In the genomic region with DNA sequence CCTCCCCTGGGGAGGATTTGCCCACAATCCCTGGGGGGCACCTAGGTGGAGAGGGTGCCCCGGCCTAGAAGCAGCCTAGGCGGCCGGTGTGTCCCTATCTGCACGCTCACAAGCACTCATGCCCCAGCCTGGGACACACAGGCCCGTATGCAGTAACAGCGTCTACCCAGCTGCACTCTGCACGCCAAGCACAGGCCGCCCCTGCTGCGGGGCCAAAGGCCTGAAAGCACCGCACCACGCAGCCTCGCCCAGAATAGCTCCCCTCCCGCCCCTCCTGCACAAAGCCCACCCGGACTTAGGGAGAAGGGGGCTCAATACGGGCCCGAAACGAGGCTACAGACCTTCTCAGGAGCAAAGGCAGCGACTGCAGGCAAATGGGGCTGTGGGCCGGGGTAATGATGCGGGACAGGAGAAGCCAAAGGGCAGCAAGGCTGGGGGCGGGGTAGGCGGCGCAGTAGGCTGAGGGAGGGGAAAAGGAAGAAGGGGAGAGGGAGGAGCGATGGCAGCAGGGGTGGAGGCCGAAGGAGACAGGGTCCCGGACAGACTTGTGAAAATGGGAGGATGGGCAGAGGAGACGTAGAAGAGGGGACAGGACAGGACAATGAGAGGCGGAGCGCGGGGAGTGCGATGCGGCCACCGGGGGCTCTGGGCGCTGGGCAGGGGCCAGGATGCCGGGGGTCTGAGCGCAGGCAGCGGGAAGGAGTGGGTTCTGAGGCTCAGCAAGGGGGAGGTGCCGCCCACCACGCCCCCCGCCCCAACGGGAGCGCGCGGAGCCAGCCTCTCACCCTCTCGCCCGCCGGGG, we compare ENCODE assay signal across 1 cellular context.
A peak's percentile ranks its signal among the peaks of the same experiment; 100 is the strongest.
TF ChIP-seq lines count a peak whose summit lies in the region.

No MANE protein-coding gene starts in this region.

TF ChIP-seq in WTC11, 78 proteins besides CTCF, POLR2A, EP300 and RAD21 (continued from another document and continues in another):
- TF ChIP-seq, protein P1, sequence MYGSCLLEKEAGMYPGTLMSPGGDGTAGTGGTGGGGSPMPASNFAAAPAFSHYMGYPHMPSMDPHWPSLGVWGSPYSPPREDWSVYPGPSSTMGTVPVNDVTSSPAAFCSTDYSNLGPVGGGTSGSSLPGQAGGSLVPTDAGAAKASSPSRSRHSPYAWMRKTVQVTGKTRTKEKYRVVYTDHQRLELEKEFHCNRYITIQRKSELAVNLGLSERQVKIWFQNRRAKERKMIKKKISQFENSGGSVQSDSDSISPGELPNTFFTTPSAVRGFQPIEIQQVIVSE (CRISPR knock-in tag; IDR thresholded peaks at IDR 0.05; ENCODE audit: borderline replicate concordance) = no peak
- TF ChIP-seq NFATC4 (CRISPR knock-in tag; IDR thresholded peaks at IDR 0.05) = no peak
- TF ChIP-seq ZNF121 (CRISPR knock-in tag; IDR thresholded peaks at IDR 0.05) = no peak
- TF ChIP-seq OVOL2 (CRISPR knock-in tag; IDR thresholded peaks at IDR 0.05; ENCODE audit: borderline replicate concordance) = no peak
- TF ChIP-seq NFYB (CRISPR knock-in tag; conservative IDR thresholded peaks at IDR 0.05; ENCODE audit: low read depth) = no peak
- peak; percentile 81 for TF ChIP-seq ZBTB21 (CRISPR knock-in tag; IDR thresholded peaks at IDR 0.05; ENCODE audit: borderline replicate concordance)
- TF ChIP-seq SMAD4 (CRISPR knock-in tag; IDR thresholded peaks at IDR 0.05) = peak; percentile 72; the same call in 1 of the 2 replicates
- TF ChIP-seq, protein P2, sequence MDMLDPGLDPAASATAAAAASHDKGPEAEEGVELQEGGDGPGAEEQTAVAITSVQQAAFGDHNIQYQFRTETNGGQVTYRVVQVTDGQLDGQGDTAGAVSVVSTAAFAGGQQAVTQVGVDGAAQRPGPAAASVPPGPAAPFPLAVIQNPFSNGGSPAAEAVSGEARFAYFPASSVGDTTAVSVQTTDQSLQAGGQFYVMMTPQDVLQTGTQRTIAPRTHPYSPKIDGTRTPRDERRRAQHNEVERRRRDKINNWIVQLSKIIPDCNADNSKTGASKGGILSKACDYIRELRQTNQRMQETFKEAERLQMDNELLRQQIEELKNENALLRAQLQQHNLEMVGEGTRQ (CRISPR knock-in tag; IDR thresholded peaks at IDR 0.05) = peak; percentile 37; the same call in 1 of the 2 replicates
- TF ChIP-seq TEAD4 (CRISPR knock-in tag; IDR thresholded peaks at IDR 0.05) = no peak; the same call in 1 of the 2 replicates
- TF ChIP-seq ZNF671 (CRISPR knock-in tag; IDR thresholded peaks at IDR 0.05) = no peak
- no peak for TF ChIP-seq CREM (CRISPR knock-in tag; IDR thresholded peaks at IDR 0.05)
- no peak for TF ChIP-seq NR1H2 (CRISPR knock-in tag; IDR thresholded peaks at IDR 0.05)
- TF ChIP-seq, protein P3, sequence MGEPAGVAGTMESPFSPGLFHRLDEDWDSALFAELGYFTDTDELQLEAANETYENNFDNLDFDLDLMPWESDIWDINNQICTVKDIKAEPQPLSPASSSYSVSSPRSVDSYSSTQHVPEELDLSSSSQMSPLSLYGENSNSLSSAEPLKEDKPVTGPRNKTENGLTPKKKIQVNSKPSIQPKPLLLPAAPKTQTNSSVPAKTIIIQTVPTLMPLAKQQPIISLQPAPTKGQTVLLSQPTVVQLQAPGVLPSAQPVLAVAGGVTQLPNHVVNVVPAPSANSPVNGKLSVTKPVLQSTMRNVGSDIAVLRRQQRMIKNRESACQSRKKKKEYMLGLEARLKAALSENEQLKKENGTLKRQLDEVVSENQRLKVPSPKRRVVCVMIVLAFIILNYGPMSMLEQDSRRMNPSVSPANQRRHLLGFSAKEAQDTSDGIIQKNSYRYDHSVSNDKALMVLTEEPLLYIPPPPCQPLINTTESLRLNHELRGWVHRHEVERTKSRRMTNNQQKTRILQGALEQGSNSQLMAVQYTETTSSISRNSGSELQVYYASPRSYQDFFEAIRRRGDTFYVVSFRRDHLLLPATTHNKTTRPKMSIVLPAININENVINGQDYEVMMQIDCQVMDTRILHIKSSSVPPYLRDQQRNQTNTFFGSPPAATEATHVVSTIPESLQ (CRISPR knock-in tag; IDR thresholded peaks at IDR 0.05) = no peak
- no peak for TF ChIP-seq ELF4 (CRISPR knock-in tag; IDR thresholded peaks at IDR 0.05; ENCODE audit: low read depth)
- no peak for TF ChIP-seq FOXP1 (CRISPR knock-in tag; IDR thresholded peaks at IDR 0.05; ENCODE audit: borderline replicate concordance)
- TF ChIP-seq RORB (CRISPR knock-in tag; IDR thresholded peaks at IDR 0.05) = no peak
- TF ChIP-seq, protein P4, sequence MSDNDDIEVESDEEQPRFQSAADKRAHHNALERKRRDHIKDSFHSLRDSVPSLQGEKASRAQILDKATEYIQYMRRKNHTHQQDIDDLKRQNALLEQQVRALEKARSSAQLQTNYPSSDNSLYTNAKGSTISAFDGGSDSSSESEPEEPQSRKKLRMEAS (CRISPR knock-in tag; IDR thresholded peaks at IDR 0.05) = peak; percentile 63
- TF ChIP-seq, protein P5, sequence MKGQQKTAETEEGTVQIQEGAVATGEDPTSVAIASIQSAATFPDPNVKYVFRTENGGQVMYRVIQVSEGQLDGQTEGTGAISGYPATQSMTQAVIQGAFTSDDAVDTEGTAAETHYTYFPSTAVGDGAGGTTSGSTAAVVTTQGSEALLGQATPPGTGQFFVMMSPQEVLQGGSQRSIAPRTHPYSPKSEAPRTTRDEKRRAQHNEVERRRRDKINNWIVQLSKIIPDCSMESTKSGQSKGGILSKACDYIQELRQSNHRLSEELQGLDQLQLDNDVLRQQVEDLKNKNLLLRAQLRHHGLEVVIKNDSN (CRISPR knock-in tag; IDR thresholded peaks at IDR 0.05) = peak; percentile 58
- TF ChIP-seq CBFB (CRISPR knock-in tag; IDR thresholded peaks at IDR 0.05; ENCODE audit: low read depth) = 0 out of 2 replicates have a peak, but pooled peaks have one; percentile 25
- TF ChIP-seq GRHL2 (CRISPR knock-in tag; IDR thresholded peaks at IDR 0.05; ENCODE audit: insufficient replicate concordance, severe bottlenecking) = no peak
- TF ChIP-seq ZNF263 (CRISPR knock-in tag; IDR thresholded peaks at IDR 0.05; ENCODE audit: low read depth) = 0 out of 2 replicates have a peak, but pooled peaks have one; percentile 49
- no peak for TF ChIP-seq EMX1 (CRISPR knock-in tag; IDR thresholded peaks at IDR 0.05)
- TF ChIP-seq, protein P6, sequence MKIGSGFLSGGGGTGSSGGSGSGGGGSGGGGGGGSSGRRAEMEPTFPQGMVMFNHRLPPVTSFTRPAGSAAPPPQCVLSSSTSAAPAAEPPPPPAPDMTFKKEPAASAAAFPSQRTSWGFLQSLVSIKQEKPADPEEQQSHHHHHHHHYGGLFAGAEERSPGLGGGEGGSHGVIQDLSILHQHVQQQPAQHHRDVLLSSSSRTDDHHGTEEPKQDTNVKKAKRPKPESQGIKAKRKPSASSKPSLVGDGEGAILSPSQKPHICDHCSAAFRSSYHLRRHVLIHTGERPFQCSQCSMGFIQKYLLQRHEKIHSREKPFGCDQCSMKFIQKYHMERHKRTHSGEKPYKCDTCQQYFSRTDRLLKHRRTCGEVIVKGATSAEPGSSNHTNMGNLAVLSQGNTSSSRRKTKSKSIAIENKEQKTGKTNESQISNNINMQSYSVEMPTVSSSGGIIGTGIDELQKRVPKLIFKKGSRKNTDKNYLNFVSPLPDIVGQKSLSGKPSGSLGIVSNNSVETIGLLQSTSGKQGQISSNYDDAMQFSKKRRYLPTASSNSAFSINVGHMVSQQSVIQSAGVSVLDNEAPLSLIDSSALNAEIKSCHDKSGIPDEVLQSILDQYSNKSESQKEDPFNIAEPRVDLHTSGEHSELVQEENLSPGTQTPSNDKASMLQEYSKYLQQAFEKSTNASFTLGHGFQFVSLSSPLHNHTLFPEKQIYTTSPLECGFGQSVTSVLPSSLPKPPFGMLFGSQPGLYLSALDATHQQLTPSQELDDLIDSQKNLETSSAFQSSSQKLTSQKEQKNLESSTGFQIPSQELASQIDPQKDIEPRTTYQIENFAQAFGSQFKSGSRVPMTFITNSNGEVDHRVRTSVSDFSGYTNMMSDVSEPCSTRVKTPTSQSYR (CRISPR knock-in tag; IDR thresholded peaks at IDR 0.05) = no peak; the same call in 1 of the 2 replicates
- TF ChIP-seq, protein P7, sequence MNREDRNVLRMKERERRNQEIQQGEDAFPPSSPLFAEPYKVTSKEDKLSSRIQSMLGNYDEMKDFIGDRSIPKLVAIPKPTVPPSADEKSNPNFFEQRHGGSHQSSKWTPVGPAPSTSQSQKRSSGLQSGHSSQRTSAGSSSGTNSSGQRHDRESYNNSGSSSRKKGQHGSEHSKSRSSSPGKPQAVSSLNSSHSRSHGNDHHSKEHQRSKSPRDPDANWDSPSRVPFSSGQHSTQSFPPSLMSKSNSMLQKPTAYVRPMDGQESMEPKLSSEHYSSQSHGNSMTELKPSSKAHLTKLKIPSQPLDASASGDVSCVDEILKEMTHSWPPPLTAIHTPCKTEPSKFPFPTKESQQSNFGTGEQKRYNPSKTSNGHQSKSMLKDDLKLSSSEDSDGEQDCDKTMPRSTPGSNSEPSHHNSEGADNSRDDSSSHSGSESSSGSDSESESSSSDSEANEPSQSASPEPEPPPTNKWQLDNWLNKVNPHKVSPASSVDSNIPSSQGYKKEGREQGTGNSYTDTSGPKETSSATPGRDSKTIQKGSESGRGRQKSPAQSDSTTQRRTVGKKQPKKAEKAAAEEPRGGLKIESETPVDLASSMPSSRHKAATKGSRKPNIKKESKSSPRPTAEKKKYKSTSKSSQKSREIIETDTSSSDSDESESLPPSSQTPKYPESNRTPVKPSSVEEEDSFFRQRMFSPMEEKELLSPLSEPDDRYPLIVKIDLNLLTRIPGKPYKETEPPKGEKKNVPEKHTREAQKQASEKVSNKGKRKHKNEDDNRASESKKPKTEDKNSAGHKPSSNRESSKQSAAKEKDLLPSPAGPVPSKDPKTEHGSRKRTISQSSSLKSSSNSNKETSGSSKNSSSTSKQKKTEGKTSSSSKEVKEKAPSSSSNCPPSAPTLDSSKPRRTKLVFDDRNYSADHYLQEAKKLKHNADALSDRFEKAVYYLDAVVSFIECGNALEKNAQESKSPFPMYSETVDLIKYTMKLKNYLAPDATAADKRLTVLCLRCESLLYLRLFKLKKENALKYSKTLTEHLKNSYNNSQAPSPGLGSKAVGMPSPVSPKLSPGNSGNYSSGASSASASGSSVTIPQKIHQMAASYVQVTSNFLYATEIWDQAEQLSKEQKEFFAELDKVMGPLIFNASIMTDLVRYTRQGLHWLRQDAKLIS (CRISPR knock-in tag; IDR thresholded peaks at IDR 0.05; ENCODE audit: borderline replicate concordance) = no peak
- TF ChIP-seq IRF2 (CRISPR knock-in tag; IDR thresholded peaks at IDR 0.05; ENCODE audit: borderline replicate concordance, low read depth) = no peak
- 0 out of 2 replicates have a peak, but pooled peaks have one; percentile 60 for TF ChIP-seq ETV6 (CRISPR knock-in tag; IDR thresholded peaks at IDR 0.05)
- peak; percentile 14; the same call in 1 of the 2 replicates for TF ChIP-seq SP1 (CRISPR knock-in tag; conservative IDR thresholded peaks at IDR 0.05)
- TF ChIP-seq, protein P8, sequence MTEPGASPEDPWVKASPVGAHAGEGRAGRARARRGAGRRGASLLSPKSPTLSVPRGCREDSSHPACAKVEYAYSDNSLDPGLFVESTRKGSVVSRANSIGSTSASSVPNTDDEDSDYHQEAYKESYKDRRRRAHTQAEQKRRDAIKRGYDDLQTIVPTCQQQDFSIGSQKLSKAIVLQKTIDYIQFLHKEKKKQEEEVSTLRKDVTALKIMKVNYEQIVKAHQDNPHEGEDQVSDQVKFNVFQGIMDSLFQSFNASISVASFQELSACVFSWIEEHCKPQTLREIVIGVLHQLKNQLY (CRISPR knock-in tag; IDR thresholded peaks at IDR 0.05) = no peak
- TF ChIP-seq, protein P9, sequence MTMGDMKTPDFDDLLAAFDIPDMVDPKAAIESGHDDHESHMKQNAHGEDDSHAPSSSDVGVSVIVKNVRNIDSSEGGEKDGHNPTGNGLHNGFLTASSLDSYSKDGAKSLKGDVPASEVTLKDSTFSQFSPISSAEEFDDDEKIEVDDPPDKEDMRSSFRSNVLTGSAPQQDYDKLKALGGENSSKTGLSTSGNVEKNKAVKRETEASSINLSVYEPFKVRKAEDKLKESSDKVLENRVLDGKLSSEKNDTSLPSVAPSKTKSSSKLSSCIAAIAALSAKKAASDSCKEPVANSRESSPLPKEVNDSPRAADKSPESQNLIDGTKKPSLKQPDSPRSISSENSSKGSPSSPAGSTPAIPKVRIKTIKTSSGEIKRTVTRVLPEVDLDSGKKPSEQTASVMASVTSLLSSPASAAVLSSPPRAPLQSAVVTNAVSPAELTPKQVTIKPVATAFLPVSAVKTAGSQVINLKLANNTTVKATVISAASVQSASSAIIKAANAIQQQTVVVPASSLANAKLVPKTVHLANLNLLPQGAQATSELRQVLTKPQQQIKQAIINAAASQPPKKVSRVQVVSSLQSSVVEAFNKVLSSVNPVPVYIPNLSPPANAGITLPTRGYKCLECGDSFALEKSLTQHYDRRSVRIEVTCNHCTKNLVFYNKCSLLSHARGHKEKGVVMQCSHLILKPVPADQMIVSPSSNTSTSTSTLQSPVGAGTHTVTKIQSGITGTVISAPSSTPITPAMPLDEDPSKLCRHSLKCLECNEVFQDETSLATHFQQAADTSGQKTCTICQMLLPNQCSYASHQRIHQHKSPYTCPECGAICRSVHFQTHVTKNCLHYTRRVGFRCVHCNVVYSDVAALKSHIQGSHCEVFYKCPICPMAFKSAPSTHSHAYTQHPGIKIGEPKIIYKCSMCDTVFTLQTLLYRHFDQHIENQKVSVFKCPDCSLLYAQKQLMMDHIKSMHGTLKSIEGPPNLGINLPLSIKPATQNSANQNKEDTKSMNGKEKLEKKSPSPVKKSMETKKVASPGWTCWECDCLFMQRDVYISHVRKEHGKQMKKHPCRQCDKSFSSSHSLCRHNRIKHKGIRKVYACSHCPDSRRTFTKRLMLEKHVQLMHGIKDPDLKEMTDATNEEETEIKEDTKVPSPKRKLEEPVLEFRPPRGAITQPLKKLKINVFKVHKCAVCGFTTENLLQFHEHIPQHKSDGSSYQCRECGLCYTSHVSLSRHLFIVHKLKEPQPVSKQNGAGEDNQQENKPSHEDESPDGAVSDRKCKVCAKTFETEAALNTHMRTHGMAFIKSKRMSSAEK (CRISPR knock-in tag; IDR thresholded peaks at IDR 0.05; ENCODE audit: borderline replicate concordance) = peak; percentile 37; the same call in 1 of the 2 replicates
- TF ChIP-seq JAZF1 (CRISPR knock-in tag; IDR thresholded peaks at IDR 0.05) = no peak
- peak; percentile 76 for TF ChIP-seq TP53 (CRISPR knock-in tag; IDR thresholded peaks at IDR 0.05)
- TF ChIP-seq, protein P10, sequence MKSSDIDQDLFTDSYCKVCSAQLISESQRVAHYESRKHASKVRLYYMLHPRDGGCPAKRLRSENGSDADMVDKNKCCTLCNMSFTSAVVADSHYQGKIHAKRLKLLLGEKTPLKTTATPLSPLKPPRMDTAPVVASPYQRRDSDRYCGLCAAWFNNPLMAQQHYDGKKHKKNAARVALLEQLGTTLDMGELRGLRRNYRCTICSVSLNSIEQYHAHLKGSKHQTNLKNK (CRISPR knock-in tag; IDR thresholded peaks at IDR 0.05) = no peak
- TF ChIP-seq, protein P11, sequence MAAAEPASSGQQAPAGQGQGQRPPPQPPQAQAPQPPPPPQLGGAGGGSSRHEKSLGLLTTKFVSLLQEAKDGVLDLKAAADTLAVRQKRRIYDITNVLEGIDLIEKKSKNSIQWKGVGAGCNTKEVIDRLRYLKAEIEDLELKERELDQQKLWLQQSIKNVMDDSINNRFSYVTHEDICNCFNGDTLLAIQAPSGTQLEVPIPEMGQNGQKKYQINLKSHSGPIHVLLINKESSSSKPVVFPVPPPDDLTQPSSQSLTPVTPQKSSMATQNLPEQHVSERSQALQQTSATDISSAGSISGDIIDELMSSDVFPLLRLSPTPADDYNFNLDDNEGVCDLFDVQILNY (CRISPR knock-in tag; IDR thresholded peaks at IDR 0.05) = no peak; the same call in 1 of the 2 replicates
- TF ChIP-seq ATF1 (CRISPR knock-in tag; IDR thresholded peaks at IDR 0.05) = no peak
- TF ChIP-seq ZNF317 (CRISPR knock-in tag; IDR thresholded peaks at IDR 0.05; ENCODE audit: borderline replicate concordance, low read depth) = no peak
- no peak for TF ChIP-seq PRRX2 (CRISPR knock-in tag; IDR thresholded peaks at IDR 0.05)
- TF ChIP-seq FOXJ3 (CRISPR knock-in tag; IDR thresholded peaks at IDR 0.05; ENCODE audit: borderline replicate concordance) = no peak
- 0 out of 2 replicates have a peak, but pooled peaks have one; percentile 53 for TF ChIP-seq ZNF219 (CRISPR knock-in tag; IDR thresholded peaks at IDR 0.05; ENCODE audit: borderline replicate concordance)
- TF ChIP-seq NFE2L1 (CRISPR knock-in tag; IDR thresholded peaks at IDR 0.05) = no peak
